1 cellular context compared by ENCODE assay signal in the genomic region with DNA sequence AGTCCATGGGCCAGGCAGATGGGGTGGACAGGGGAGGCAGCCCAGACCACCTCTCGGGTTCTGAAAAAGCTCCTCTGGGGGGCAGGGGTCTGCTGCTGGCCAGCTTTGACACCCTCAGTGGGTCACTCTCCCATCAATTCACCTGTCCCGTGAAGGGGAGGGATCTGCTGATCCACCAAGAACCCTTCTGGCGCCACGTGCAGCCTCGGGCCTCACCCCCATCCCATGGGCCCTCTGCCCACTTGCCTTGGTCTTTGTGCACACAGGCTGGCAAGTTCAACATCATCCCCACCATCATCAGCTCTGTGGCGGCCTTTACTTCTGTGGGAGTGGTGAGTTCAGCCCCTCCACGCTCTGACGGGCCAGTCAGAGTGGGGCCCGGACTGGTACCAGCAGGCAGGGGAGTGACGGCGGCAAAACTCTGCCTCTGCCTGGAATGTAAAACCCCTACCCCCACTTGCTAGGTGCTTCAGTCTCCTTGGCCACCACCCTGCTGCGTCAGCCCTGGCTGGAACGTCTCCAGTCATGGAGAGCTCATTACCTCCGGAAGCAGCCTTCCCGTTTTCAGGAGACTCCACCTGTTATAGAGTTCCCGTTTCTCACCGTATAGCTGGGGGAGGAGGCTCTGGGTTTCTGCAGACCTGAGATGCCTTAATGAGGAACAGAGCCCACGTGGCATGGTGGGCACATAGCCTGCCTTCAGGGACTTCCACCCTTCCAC.
TF ChIP-seq lines count a peak whose summit lies in the region.

No MANE protein-coding gene starts in this region.

TF ChIP-seq in WTC11, 78 proteins besides CTCF, POLR2A, EP300 and RAD21 (continued from another document):
- TF ChIP-seq, protein P1, sequence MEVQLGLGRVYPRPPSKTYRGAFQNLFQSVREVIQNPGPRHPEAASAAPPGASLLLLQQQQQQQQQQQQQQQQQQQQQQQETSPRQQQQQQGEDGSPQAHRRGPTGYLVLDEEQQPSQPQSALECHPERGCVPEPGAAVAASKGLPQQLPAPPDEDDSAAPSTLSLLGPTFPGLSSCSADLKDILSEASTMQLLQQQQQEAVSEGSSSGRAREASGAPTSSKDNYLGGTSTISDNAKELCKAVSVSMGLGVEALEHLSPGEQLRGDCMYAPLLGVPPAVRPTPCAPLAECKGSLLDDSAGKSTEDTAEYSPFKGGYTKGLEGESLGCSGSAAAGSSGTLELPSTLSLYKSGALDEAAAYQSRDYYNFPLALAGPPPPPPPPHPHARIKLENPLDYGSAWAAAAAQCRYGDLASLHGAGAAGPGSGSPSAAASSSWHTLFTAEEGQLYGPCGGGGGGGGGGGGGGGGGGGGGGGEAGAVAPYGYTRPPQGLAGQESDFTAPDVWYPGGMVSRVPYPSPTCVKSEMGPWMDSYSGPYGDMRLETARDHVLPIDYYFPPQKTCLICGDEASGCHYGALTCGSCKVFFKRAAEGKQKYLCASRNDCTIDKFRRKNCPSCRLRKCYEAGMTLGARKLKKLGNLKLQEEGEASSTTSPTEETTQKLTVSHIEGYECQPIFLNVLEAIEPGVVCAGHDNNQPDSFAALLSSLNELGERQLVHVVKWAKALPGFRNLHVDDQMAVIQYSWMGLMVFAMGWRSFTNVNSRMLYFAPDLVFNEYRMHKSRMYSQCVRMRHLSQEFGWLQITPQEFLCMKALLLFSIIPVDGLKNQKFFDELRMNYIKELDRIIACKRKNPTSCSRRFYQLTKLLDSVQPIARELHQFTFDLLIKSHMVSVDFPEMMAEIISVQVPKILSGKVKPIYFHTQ (CRISPR knock-in tag; IDR thresholded peaks at IDR 0.05): no peak
- no peak for TF ChIP-seq TCF7 (CRISPR knock-in tag; IDR thresholded peaks at IDR 0.05; ENCODE audit: low read depth)
- no peak for TF ChIP-seq NFATC4 (CRISPR knock-in tag; IDR thresholded peaks at IDR 0.05)
- TF ChIP-seq TP53 (CRISPR knock-in tag; IDR thresholded peaks at IDR 0.05): no peak
- TF ChIP-seq, protein P2, sequence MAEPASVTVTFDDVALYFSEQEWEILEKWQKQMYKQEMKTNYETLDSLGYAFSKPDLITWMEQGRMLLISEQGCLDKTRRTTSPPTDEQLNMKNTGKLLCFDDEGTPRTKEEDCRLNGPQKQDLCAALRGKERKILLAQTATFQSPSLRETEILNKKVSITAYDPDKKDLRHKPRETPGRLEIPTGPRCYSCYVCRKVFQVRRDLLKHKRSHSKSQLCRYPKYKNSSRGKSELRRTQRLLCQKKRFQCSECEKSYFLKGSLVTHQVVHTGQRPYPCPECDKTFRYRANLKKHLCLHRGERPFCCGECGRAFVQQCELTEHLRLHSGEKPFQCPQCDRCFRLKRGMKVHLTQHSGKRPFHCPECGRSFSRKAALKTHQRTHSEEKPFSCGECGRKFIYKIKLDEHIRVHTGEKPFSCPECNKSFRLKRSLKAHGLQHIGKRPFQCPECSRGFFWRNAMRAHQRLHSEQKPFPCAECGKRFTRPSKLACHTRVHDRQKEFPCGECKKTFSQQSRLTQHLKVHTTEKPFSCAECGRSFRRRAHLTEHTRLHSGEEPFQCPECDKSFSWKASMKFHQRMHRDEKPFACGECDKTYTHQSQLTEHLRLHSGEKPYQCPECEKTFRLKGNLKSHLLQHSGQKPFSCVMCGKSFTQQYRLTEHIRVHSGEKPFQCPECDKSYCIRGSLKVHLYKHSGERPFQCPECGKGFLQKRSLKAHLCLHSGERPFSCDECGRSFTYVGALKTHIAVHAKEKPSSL (CRISPR knock-in tag; conservative IDR thresholded peaks at IDR 0.05): no peak
- TF ChIP-seq ZNF317 (CRISPR knock-in tag; IDR thresholded peaks at IDR 0.05; ENCODE audit: borderline replicate concordance, low read depth): no peak
